ENCODE assay signal across 20 cellular contexts in genomic region chr14:74667758-74668157, GRCh38. TPM values are rescaled to one million over a fixed set of nuclear protein-coding genes. Genes with fewer than 3 reads are reported as not detected.
A peak's percentile ranks its signal among the peaks of the same experiment; 100 is the strongest.
DNase-seq lines count a peak whose midpoint lies in the region; ATAC-seq and TF ChIP-seq lines count a peak whose summit lies in the region.
"Had no signal": no experiment of that assay in that cellular context is flagged by ENCODE, and none has a peak within 500 bp of the region (broad histone marks: within the 10 kb centered on the region; RNA-seq: fewer than 3 reads in every experiment).

No MANE protein-coding gene starts in this region.

- H3K4me3 Mint-ChIP-seq in activated T-cell treated with anti-CD3 and anti-CD28 coated beads, Interleukin-2, amount 50 U/mL, for 24 hours = no peak overlapping the region
- H3K4me3 Mint-ChIP-seq: activated naive CD8-positive, alpha-beta T cell; T-cell had no signal

- H3K4me3 ChIP-seq in SK-N-SH (ENCODE audit: low read depth in 2 of 2, low read length in 1 of 2) = no peak overlapping the region
- H3K4me3 ChIP-seq in choroid plexus epithelial cell (ENCODE audit: low read depth, low read length) = no peak overlapping the region
- H3K4me3 ChIP-seq: hepatocyte, right lobe of liver had no signal

- no peaks in the 10 kb centered on the region for H4K20me1 ChIP-seq in SK-N-SH (ENCODE audit: insufficient read depth)

- no peak for TF ChIP-seq EP300 in SK-N-SH (IDR thresholded peaks at IDR 0.05; ENCODE audit: borderline replicate concordance in 1 of 2, low read depth in 1 of 2, low read length in 1 of 2)

- no peak for DNase-seq in activated T-cell treated with anti-CD3 and anti-CD28 coated beads, Interleukin-2, amount 50 U/mL, for 24 hours
- no peak for DNase-seq in activated T-cell treated with anti-CD3 and anti-CD28 coated beads, Interleukin-2, amount 50 U/mL, for 1 hour
- DNase-seq in SK-N-SH (no peak), choroid plexus epithelial cell (ENCODE audit: low read depth) (peak; percentile 75), renal cortical epithelial cell (ENCODE audit: low read depth) (peak; percentile 11), left lobe of liver (ENCODE audit: low spot score) (no peak), C1 segment of cervical spinal cord (lab: John Stamatoyannopoulos, UW) (no peak)
- DNase-seq: DND-41; effector memory CD4-positive, alpha-beta T cell; midbrain; NCI-H1694 treated with DMSO at 0.1 percent for 48 hours; NCI-H446; nucleus accumbens; right lobe of liver; stimulated activated CD4-positive, alpha-beta T cell treated with anti-CD3 and anti-CD28 coated beads, Interleukin-2, amount 100 ng/mL, for 24 hours; substantia nigra; T-cell had no signal

- CTCF ChIA-PET in SK-N-SH (lab: Yijun Ruan, JAX) = interaction anchor here (1.8 to 2.0 kb wide), 2 partner anchors 56 to 59 kb away, joined by 6 to 8 read pairs; partner anchors contain the start of gene LTBP2

- H3K36me3 ChIP-seq in SK-N-SH (replicated peaks in 1 of 2; ENCODE audit: control insufficient read depth in 1 of 2, insufficient read depth in 2 of 2, low read length in 1 of 2) = peaks cover 66 to 81% of the 10 kb centered on the region in 2 experiments

- H3K9me2 ChIP-seq in SK-N-SH = no peaks in the 10 kb centered on the region

- peaks cover 31% of the 10 kb centered on the region for H3F3A ChIP-seq in SK-N-SH (replicated peaks; ENCODE audit: insufficient read depth)

- no peaks in the 10 kb centered on the region for H3K9me3 ChIP-seq in SK-N-SH
- H3K9me3 ChIP-seq: right lobe of liver had no signal

- no peaks in the 10 kb centered on the region for H3K9me3 Mint-ChIP-seq in activated T-cell treated with anti-CD3 and anti-CD28 coated beads, Interleukin-2, amount 50 U/mL, for 24 hours
- H3K9me3 Mint-ChIP-seq: T-cell had no signal

- POLR2A ChIA-PET in SK-N-SH (lab: Yijun Ruan, JAX) = no interaction called here

- H3K4me2 ChIP-seq in SK-N-SH = no peak overlapping the region
- H3K4me2 ChIP-seq: hepatocyte had no signal

- peaks cover 0 to 25% of the 10 kb centered on the region in 2 experiments; a peak in 2 of 4 replicates for H3K4me1 ChIP-seq in SK-N-SH (ENCODE audit: control insufficient read depth in 1 of 2, insufficient read depth in 2 of 2, low read depth in 1 of 2, low read length in 1 of 2)
- H3K4me1 ChIP-seq: right lobe of liver had no signal

- H3K27me3 ChIP-seq in SK-N-SH (ENCODE audit: insufficient read depth) = no peaks in the 10 kb centered on the region
- H3K27me3 ChIP-seq: hepatocyte, right lobe of liver had no signal

- H3K27ac Mint-ChIP-seq in activated T-cell treated with anti-CD3 and anti-CD28 coated beads, Interleukin-2, amount 50 U/mL, for 24 hours = peak overlapping the region; percentile 63
- H3K27ac Mint-ChIP-seq: activated naive CD8-positive, alpha-beta T cell; T-cell had no signal

- TF ChIP-seq RAD21 in SK-N-SH (IDR thresholded peaks at IDR 0.05; ENCODE audit: low read length) = no peak

- peak overlapping the region in 1 of 2 experiments; percentile 85; a peak in 2 of 4 replicates for H3K27ac ChIP-seq in SK-N-SH (ENCODE audit: low read depth in 2 of 2, low read length in 1 of 2)
- H3K27ac ChIP-seq: hepatocyte, right lobe of liver had no signal

- peak overlapping the region; percentile 31; the same call in 1 of the 2 replicates for H3K9ac ChIP-seq in SK-N-SH

- H3K36me3 Mint-ChIP-seq in activated T-cell treated with anti-CD3 and anti-CD28 coated beads, Interleukin-2, amount 50 U/mL, for 24 hours (ENCODE audit: low read depth) = peaks cover 97% of the 10 kb centered on the region

- H3K4me1 Mint-ChIP-seq in activated T-cell treated with anti-CD3 and anti-CD28 coated beads, Interleukin-2, amount 50 U/mL, for 24 hours (ENCODE audit: low read depth) = peaks cover 11% of the 10 kb centered on the region
- H3K4me1 Mint-ChIP-seq: T-cell had no signal

- H3K79me2 ChIP-seq in SK-N-SH (ENCODE audit: insufficient read depth) = no peaks in the 10 kb centered on the region
- H3K79me2 ChIP-seq: hepatocyte had no signal

- ATAC-seq in left lobe of liver (no peak), HG02981 (IDR thresholded peaks at IDR 0.05; ENCODE audit: unreplicated experiment) (no peak)
- ATAC-seq: right lobe of liver, T-cell had no signal

- TF ChIP-seq CTCF in SK-N-SH (IDR thresholded peaks at IDR 0.05) (no peak), choroid plexus epithelial cell (conservative IDR thresholded peaks at IDR 0.05; ENCODE audit: low read depth, low read length) (no peak)

- no peaks in the 10 kb centered on the region for H3K27me3 Mint-ChIP-seq in activated T-cell treated with anti-CD3 and anti-CD28 coated beads, Interleukin-2, amount 50 U/mL, for 24 hours
- H3K27me3 Mint-ChIP-seq: activated naive CD8-positive, alpha-beta T cell; T-cell had no signal

- no peak overlapping the region for H2AFZ ChIP-seq in SK-N-SH (ENCODE audit: low read depth)
- H2AFZ ChIP-seq: hepatocyte had no signal

- whole genome bisulfite sequencing in SK-N-SH (ENCODE audit: low lambda C conversion rate) = 85% methylated on average over 1 of the region's 1 CpG

TF ChIP-seq in SK-N-SH, 30 proteins besides CTCF, POLR2A, EP300 and RAD21:
- TF ChIP-seq RCOR1 (IDR thresholded peaks at IDR 0.05; ENCODE audit: low read length) = no peak
- peak; percentile 29; the same call in 1 of the 2 replicates for TF ChIP-seq TCF12 (IDR thresholded peaks at IDR 0.05)
- peak; percentile 12; the same call in 1 of the 2 replicates for TF ChIP-seq RXRA (IDR thresholded peaks at IDR 0.05; ENCODE audit: borderline replicate concordance, low read depth)
- no peak for TF ChIP-seq REST (IDR thresholded peaks at IDR 0.05; ENCODE audit: low read depth, low read length)

RNA-seq across cellular contexts. Expression of gene AREL1, which starts 45.1 kb away (rescaled TPM):
- 35.1 and 50.8 TPM in 2 replicates for polyA plus RNA-seq in SK-N-SH (2012; rRNA removed)
- 27.0 and 33.1 TPM in 2 replicates for polyA plus RNA-seq in SK-N-SH (2012; cell fraction: cytosol; rRNA removed)
- 62.9 and 79.3 TPM in 2 replicates for polyA plus RNA-seq in SK-N-SH (2012; cell fraction: nucleus; rRNA removed)
- 40.1 and 64.6 TPM in 2 replicates for total RNA-seq in renal cortical epithelial cell
- 18.4 TPM for total RNA-seq in left lobe of liver

RNA-seq across cellular contexts. Expression of gene FCF1, which starts 45.2 kb away (rescaled TPM):
- polyA plus RNA-seq in SK-N-SH (2012; rRNA removed) = 42.6 and 56.7 TPM in 2 replicates
- 65.7 and 79.5 TPM in 2 replicates for polyA plus RNA-seq in SK-N-SH (2012; cell fraction: cytosol; rRNA removed)
- polyA plus RNA-seq in SK-N-SH (2012; cell fraction: nucleus; rRNA removed) = 20.8 and 36.2 TPM in 2 replicates
- total RNA-seq in renal cortical epithelial cell (35.6 and 66.0 TPM in 2 replicates), left lobe of liver (17.3 TPM)

RNA-seq across cellular contexts. Expression of gene LTBP2, which starts 55.7 kb away (rescaled TPM):
- 34.4 and 58.8 TPM in 2 replicates for polyA plus RNA-seq in SK-N-SH (2012; rRNA removed)
- polyA plus RNA-seq in SK-N-SH (2012; cell fraction: cytosol; rRNA removed) = 30.9 and 41.3 TPM in 2 replicates
- 136 and 138 TPM in 2 replicates for polyA plus RNA-seq in SK-N-SH (2012; cell fraction: nucleus; rRNA removed)
- total RNA-seq in renal cortical epithelial cell = 42.4 and 68.2 TPM in 2 replicates
- total RNA-seq in left lobe of liver = 1.1 TPM

Comparison
In these comparisons a context has a peak if more than half of its experiments do, and no peak if none do; other contexts are left out.
1. DNase-seq: peak in choroid plexus epithelial cell (single experiment) and renal cortical epithelial cell (single experiment); none in activated T-cell treated with anti-CD3 and anti-CD28 coated beads, Interleukin-2, amount 50 U/mL, for 24 hours (single experiment), activated T-cell treated with anti-CD3 and anti-CD28 coated beads, Interleukin-2, amount 50 U/mL, for 1 hour (single experiment), SK-N-SH (single experiment), left lobe of liver (single experiment) and C1 segment of cervical spinal cord (0 of 14).
2. RNA of gene LTBP2, which starts 55.7 kb away (total RNA-seq): 42.4 to 68.2 TPM in renal cortical epithelial cell; 1.1 TPM in left lobe of liver (single experiment); every median in the first group is over 10 times any median in the second.